Comparison of ENCODE assay signal across 14 cellular contexts in the genomic region with DNA sequence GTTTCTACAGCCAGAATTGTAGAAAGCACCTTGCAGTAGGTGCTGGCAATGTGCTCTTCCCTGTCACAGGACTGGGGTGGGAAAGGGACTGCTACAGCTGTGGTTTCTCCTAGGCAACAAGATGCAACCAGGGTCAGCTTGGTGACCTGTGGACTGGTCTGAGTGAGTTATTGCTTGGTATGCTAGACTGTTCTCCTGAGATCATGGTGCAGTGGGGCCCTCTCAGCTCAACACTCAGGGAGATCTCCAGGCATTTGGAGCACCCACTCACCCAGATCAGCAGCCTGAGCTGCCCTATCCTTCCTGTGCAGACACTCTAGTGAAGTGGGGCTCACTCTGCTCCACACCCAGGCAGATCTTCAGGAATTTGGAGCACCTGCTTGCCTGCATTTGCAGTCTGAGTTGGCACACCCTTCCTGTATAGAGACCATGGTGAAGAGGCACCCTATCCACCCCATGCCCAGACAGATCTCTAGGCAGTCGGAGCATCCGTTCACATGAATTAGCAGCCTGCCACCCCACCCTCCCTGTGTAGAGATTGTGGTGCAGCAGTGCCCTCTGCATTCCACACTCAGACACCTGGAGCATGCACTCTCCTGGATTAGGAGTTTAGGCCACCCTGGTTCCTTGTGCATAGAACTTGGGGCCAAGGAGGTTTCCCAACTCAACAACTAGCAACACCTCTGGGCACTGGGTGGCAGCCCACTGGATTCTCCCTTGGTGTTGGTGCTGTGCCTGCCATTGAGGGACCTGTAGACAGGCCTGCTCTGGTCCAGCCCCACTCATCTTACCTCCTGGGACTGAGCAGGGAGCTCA. TPM values are rescaled to one million over a fixed set of nuclear protein-coding genes. Genes with fewer than 3 reads are reported as not detected.
"Had no signal": no experiment of that assay in that cellular context is flagged by ENCODE, and none has a peak within 500 bp of the region (broad histone marks: within the 10 kb centered on the region; RNA-seq: fewer than 3 reads in every experiment).

No MANE protein-coding gene starts in this region.

- H3K27ac ChIP-seq: ascending aorta, breast epithelium had no signal

- H3K4me3 ChIP-seq: ascending aorta, breast epithelium had no signal

- H3K4me1 ChIP-seq: ascending aorta, breast epithelium had no signal

- FAIRE-seq: kidney had no signal

- ATAC-seq: activated CD4-positive, CD25-positive, alpha-beta regulatory T cell treated with anti-CD3 and anti-CD28 coated beads, Interleukin-2, amount 50 U/mL, for 24 hours; activated naive CD8-positive, alpha-beta T cell treated with anti-CD3 and anti-CD28 coated beads, Interleukin-2, amount 50 U/mL, for 24 hours; stimulated activated naive CD8-positive, alpha-beta T cell treated with anti-CD3 and anti-CD28 coated beads, Interleukin-15, amount 100 ng/mL, for 72 hours had no signal

- H3K36me3 ChIP-seq: ascending aorta, breast epithelium had no signal

- H3K27me3 ChIP-seq: ascending aorta, breast epithelium had no signal

- DNase-seq: activated CD4-positive, alpha-beta T cell treated with anti-CD3 and anti-CD28 coated beads, Interleukin-2, amount 50 U/mL, for 1 hour; activated CD8-positive, alpha-beta memory T cell treated with anti-CD3 and anti-CD28 coated beads for 24 hours; activated naive CD4-positive, alpha-beta T cell treated with anti-CD3 and anti-CD28 coated beads for 36 hours; activated naive CD8-positive, alpha-beta T cell treated with anti-CD3 and anti-CD28 coated beads, Interleukin-2, amount 50 U/mL, for 24 hours; activated T-cell treated with anti-CD3 and anti-CD28 coated beads for 4 hours; erythroblast; kidney; stimulated activated CD4-positive, alpha-beta T cell treated with anti-CD3 and anti-CD28 coated beads, Interleukin-1b, Interleukin-23, amount 100 ng/mL, for 48 hours; stimulated activated naive CD8-positive, alpha-beta T cell treated with anti-CD3 and anti-CD28 coated beads, Interleukin-15, amount 100 ng/mL, for 72 hours had no signal

- H3K9me3 ChIP-seq: breast epithelium had no signal

RNA-seq across cellular contexts. Expression of a gene that starts 3.8 kb away (rescaled TPM):
- total RNA-seq: ascending aorta, temporal lobe had no signal
- polyA plus RNA-seq: neural cell had no signal
